Comparison of ENCODE assay signal across 8 cellular contexts in the genomic region with DNA sequence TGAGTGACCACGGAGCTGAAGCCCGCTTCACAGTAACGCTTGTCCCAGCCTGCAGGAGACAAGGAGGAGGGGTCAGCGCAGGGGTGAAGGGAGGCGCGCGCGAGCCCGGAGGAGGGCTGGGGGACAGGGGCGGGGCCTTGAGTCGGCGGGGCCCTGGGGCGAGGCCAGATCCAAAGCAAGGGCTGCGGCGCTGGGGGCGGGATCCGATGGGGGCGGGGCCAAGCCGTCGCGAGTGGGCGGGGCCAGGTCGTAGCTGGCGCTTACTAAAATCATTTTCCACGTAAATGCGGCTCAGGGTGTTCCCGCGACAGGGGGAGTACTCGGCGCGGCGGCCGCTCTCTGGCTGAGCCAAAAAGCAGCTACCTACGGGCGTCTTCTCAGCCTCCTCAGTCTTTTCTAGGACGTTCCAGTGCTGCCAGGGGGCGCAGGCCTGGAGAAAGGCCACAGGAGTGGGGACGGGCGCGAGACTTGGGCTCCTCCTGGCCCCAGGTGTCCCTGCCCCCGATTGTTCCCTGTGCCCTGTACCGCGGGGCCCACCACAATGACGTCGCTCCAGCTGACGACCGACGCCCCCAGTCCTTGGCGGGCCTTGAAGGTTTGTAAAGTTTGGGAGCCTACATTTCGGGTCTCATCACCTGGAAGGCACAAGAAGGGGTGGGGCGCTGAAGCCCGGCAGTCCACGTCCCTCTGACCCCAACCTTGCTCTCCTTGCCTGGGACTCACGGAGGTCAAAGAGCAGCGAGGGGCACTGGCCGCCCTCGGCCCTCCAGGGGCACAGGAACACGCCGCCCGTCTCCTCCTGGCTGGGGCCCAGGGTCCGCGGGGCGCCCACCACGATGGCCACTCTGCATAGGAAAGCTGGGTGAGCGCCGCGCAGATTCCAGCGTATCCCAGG. TPM values are rescaled to one million over a fixed set of nuclear protein-coding genes. Genes with fewer than 3 reads are reported as not detected.
DNase-seq lines count a peak whose midpoint lies in the region; ATAC-seq and TF ChIP-seq lines count a peak whose summit lies in the region.

No MANE protein-coding gene starts in this region.

- peaks cover 12% of the 10 kb centered on the region for H3K4me1 ChIP-seq in mammary epithelial cell (ENCODE audit: insufficient read depth, low read length)

- no peaks in the 10 kb centered on the region for H4K20me1 ChIP-seq in mammary epithelial cell (ENCODE audit: insufficient read depth, low read length)

- WGBS in mammary epithelial cell (ENCODE audit: low coverage, missing lambda C conversion rate), result 32% methylated on average over 19 of the region's 68 CpGs

- in situ Hi-C loops in mammary epithelial cell (cut with MboI; ENCODE audit: low sequenced_read_pairs in 2 of 2), result no loop called here

- TF ChIP-seq CTCF in WTC11 (IDR thresholded peaks at IDR 0.05) (no peak), mammary epithelial cell (conservative IDR thresholded peaks at IDR 0.05 in 1 of 2, IDR thresholded peaks at IDR 0.05 in 1 of 2; ENCODE audit: extremely low read depth in 1 of 2, insufficient read depth in 1 of 2, low read depth in 1 of 2, low read length in 2 of 2) (no peak)

- peak overlapping the region; percentile 93 for H2AFZ ChIP-seq in mammary epithelial cell (ENCODE audit: low read depth, low read length)

- H3K4me2 ChIP-seq in mammary epithelial cell (ENCODE audit: insufficient read depth, low read depth, low read length), result peak overlapping the region; percentile 98

- dilution Hi-C loops in mammary epithelial cell (cut with HindIII; ENCODE audit: low sequenced_read_pairs), result no loop called here

- H3K9me3 Mint-ChIP-seq in WTC11, result no peaks in the 10 kb centered on the region

- peak overlapping the region; percentile 55 to 60 (median 55) for H3K4me3 ChIP-seq in mammary epithelial cell (replicated peaks in 1 of 3; ENCODE audit: insufficient read depth in 1 of 3, low read depth in 2 of 3, low read length in 3 of 3)

- H3K79me2 ChIP-seq in mammary epithelial cell (ENCODE audit: insufficient read depth, low read length), result no peaks in the 10 kb centered on the region

- CTCF ChIA-PET in WTC11 (lab: Charles Lee), result interaction anchor here (0.7 to 3.1 kb wide), 19 partner anchors 9 to 377 kb away, joined by 3 to 67 read pairs (median 4); a partner anchor contains a TSS
- CTCF ChIA-PET in mammary epithelial cell (lab: Charles Lee; ENCODE audit: low non-redundant PET), result no interaction called here

- H3K4me3 Mint-ChIP-seq in WTC11, result peak overlapping the region; percentile 80

- no peaks in the 10 kb centered on the region for H3K27me3 ChIP-seq in mammary epithelial cell (ENCODE audit: insufficient read depth, low read length)

- peaks cover 59% of the 10 kb centered on the region for H3K27me3 Mint-ChIP-seq in WTC11 (ENCODE audit: low read depth)

- no peaks in the 10 kb centered on the region for H3K36me3 Mint-ChIP-seq in WTC11

- BruUV-seq in mammary epithelial cell (replicated peaks; lab: Mats Ljungman, UMichigan), result no TSS peak

- no peak overlapping the region for H3K9ac ChIP-seq in mammary epithelial cell (ENCODE audit: insufficient read depth, low read length)

- POLR2A ChIA-PET in WTC11 (lab: Charles Lee), result interaction anchor here (1.2 to 1.6 kb wide), 2 partner anchors 10 to 138 kb away, joined by 4 to 5 read pairs; no protein-coding TSS in a partner anchor

- H3K27ac ChIP-seq in mammary epithelial cell (ENCODE audit: insufficient read depth, low read depth, low read length), result no peak overlapping the region

- H3K27ac Mint-ChIP-seq in WTC11, result no peak overlapping the region

- peaks cover 19% of the 10 kb centered on the region for H3K4me1 Mint-ChIP-seq in WTC11

- H3K36me3 ChIP-seq in mammary epithelial cell (ENCODE audit: insufficient read depth, low read length), result no peaks in the 10 kb centered on the region

- H3K9me3 ChIP-seq in mammary epithelial cell (replicated peaks; ENCODE audit: insufficient read depth, low read length), result no peaks in the 10 kb centered on the region

- DNase-seq in AML-193 (lab: John Stamatoyannopoulos, UW), result peak; percentile 85 to 86
- DNase-seq in NCI-H1930 (lab: John Stamatoyannopoulos, UW), result peak; percentile 67 to 84
- DNase-seq in WTC11 (ENCODE audit: low spot score), result peak; percentile 96
- DNase-seq in mammary epithelial cell, result peak; percentile 61
- DNase-seq in iris pigment epithelial cell (ENCODE audit: low read depth), result peak; percentile 55
- DNase-seq in stimulated activated CD4-positive, alpha-beta T cell treated with anti-CD3 and anti-CD28 coated beads, Interleukin-12 subunit alpha, Interleukin-12 subunit beta, amount 100 ng/mL, for 4 hours, result peak; percentile 89

- intact Hi-C loops in mammary epithelial cell (cut with micrococcal nuclease), result no loop called here

- peak; percentile 56 for ATAC-seq in GM21576 (IDR thresholded peaks at IDR 0.05; ENCODE audit: unreplicated experiment)
- peak; percentile 90 for ATAC-seq in WTC11
- ATAC-seq in HG02678 (IDR thresholded peaks at IDR 0.05; ENCODE audit: unreplicated experiment), result no peak

TF ChIP-seq in WTC11, 78 proteins besides CTCF, POLR2A, EP300 and RAD21:
- TF ChIP-seq FOXP1 (CRISPR knock-in tag; IDR thresholded peaks at IDR 0.05; ENCODE audit: borderline replicate concordance) (0 out of 2 replicates have a peak, but pooled peaks have one; percentile 8), GABPB1 (CRISPR knock-in tag; IDR thresholded peaks at IDR 0.05) (0 out of 2 replicates have a peak, but pooled peaks have one; percentile 2)
- TF ChIP-seq, protein P1, sequence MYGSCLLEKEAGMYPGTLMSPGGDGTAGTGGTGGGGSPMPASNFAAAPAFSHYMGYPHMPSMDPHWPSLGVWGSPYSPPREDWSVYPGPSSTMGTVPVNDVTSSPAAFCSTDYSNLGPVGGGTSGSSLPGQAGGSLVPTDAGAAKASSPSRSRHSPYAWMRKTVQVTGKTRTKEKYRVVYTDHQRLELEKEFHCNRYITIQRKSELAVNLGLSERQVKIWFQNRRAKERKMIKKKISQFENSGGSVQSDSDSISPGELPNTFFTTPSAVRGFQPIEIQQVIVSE (CRISPR knock-in tag; IDR thresholded peaks at IDR 0.05; ENCODE audit: borderline replicate concordance), result no peak
- TF ChIP-seq, protein P2, sequence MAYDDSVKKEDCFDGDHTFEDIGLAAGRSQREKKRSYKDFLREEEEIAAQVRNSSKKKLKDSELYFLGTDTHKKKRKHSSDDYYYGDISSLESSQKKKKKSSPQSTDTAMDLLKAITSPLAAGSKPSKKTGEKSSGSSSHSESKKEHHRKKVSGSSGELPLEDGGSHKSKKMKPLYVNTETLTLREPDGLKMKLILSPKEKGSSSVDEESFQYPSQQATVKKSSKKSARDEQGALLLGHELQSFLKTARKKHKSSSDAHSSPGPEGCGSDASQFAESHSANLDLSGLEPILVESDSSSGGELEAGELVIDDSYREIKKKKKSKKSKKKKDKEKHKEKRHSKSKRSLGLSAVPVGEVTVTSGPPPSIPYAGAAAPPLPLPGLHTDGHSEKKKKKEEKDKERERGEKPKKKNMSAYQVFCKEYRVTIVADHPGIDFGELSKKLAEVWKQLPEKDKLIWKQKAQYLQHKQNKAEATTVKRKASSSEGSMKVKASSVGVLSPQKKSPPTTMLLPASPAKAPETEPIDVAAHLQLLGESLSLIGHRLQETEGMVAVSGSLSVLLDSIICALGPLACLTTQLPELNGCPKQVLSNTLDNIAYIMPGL (CRISPR knock-in tag; IDR thresholded peaks at IDR 0.05), result peak; percentile 24; the same call in 1 of the 2 replicates
- TF ChIP-seq, protein P3, sequence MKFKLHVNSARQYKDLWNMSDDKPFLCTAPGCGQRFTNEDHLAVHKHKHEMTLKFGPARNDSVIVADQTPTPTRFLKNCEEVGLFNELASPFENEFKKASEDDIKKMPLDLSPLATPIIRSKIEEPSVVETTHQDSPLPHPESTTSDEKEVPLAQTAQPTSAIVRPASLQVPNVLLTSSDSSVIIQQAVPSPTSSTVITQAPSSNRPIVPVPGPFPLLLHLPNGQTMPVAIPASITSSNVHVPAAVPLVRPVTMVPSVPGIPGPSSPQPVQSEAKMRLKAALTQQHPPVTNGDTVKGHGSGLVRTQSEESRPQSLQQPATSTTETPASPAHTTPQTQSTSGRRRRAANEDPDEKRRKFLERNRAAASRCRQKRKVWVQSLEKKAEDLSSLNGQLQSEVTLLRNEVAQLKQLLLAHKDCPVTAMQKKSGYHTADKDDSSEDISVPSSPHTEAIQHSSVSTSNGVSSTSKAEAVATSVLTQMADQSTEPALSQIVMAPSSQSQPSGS (CRISPR knock-in tag; IDR thresholded peaks at IDR 0.05; ENCODE audit: borderline replicate concordance, low read depth), result no peak

RNA-seq across cellular contexts. Expression of a gene that starts 3.9 kb away (rescaled TPM):
- 21.5 to 30.3 TPM (median 28.5 TPM) in 3 replicates for total RNA-seq in WTC11 (2021)
- total RNA-seq in mammary epithelial cell, result 1 to 10 TPM in 1 of 2 donors, under 1 TPM in 1; 0.17 to 1.3 TPM
- polyA plus RNA-seq in mammary epithelial cell, result 0.32 TPM
- polyA minus RNA-seq in mammary epithelial cell, result not detected

RNA-seq across cellular contexts. Expression of a gene that starts 21.9 kb away (rescaled TPM):
- total RNA-seq in WTC11 (2021) (28.2 to 29.9 TPM (median 28.5 TPM) in 3 replicates), mammary epithelial cell (1 to 10 TPM; 2.0 to 4.0 TPM)
- polyA plus RNA-seq in mammary epithelial cell, result 0.59 TPM
- polyA minus RNA-seq in mammary epithelial cell, result 0.62 TPM

RNA-seq across cellular contexts. Expression of a gene that starts 40.4 kb away (rescaled TPM):
- 177 to 185 TPM (median 185 TPM) in 3 replicates for total RNA-seq in WTC11 (2021)
- 100 to 1,000 TPM; 288 to 394 TPM for total RNA-seq in mammary epithelial cell
- 369 TPM for polyA plus RNA-seq in mammary epithelial cell
- 293 TPM for polyA minus RNA-seq in mammary epithelial cell
